In genomic region chr6:26020983-26021349, GRCh38 we compare ENCODE assay signal across 8 cellular contexts. TPM values are rescaled to one million over a fixed set of nuclear protein-coding genes. Genes with fewer than 3 reads are reported as not detected.
DNase-seq lines count a peak whose midpoint lies in the region; ATAC-seq, FAIRE-seq and TF ChIP-seq lines count a peak whose summit lies in the region.

No MANE protein-coding gene starts in this region.

- peaks cover 2% of the 10 kb centered on the region for H3K36me3 Mint-ChIP-seq in activated naive CD4-positive, alpha-beta T cell treated with anti-CD3 and anti-CD28 coated beads for 36 hours (ENCODE audit: low read depth)

- H3K27ac Mint-ChIP-seq in activated naive CD4-positive, alpha-beta T cell treated with anti-CD3 and anti-CD28 coated beads for 36 hours = peak overlapping the region; percentile 100

- H3K4me1 Mint-ChIP-seq in activated naive CD4-positive, alpha-beta T cell treated with anti-CD3 and anti-CD28 coated beads for 36 hours (ENCODE audit: low read depth) = peaks cover 32% of the 10 kb centered on the region

- WGBS in pancreas, 2 donors = 1% methylated on average over 23 of the region's 23 CpGs

- H3K9me3 Mint-ChIP-seq in activated naive CD4-positive, alpha-beta T cell treated with anti-CD3 and anti-CD28 coated beads for 36 hours = no peaks in the 10 kb centered on the region

- H3K4me3 ChIP-seq in GM08714 (ENCODE audit: low read length) (peak overlapping the region; percentile 75), pancreas (peak overlapping the region; percentile 36 to 56 (median 50))

- intact Hi-C loops in activated naive CD4-positive, alpha-beta T cell treated with anti-CD3 and anti-CD28 coated beads for 36 hours (cut with micrococcal nuclease) = loop anchor here (1.0 to 10.0 kb wide), 10 partner anchors 22 to 1874 kb away; partner anchors contain the start of genes RIPOR2, TRIM38 and ZNF184
- intact Hi-C loops in Right ventricle myocardium inferior (cut with DNase I) = loop anchor here (2.0 to 10.0 kb wide), 3 partner anchors 514 to 1814 kb away; partner anchors contain the start of gene HMGN4
- intact Hi-C loops in pancreas (cut with DNase I) = no loop called here

- no peaks in the 10 kb centered on the region for H3K27me3 Mint-ChIP-seq in activated naive CD4-positive, alpha-beta T cell treated with anti-CD3 and anti-CD28 coated beads for 36 hours (ENCODE audit: low read depth)

- peak; percentile 17 for ATAC-seq in Right ventricle myocardium inferior
- ATAC-seq in pancreas = peak; percentile 30 to 47 (median 36)

- TF ChIP-seq CTCF in pancreas (IDR thresholded peaks at IDR 0.05) (no peak), GM20000 (IDR thresholded peaks at IDR 0.05; ENCODE audit: extremely low read depth, missing control alignments) (no peak)

- H3K27me3 ChIP-seq in pancreas = no peaks in the 10 kb centered on the region

- H3K9me3 ChIP-seq in pancreas = no peaks in the 10 kb centered on the region

- DNase-seq in HCEC 1CT = peak; percentile 64
- DNase-seq in NCI-H226 = peak; percentile 56
- DNase-seq in activated naive CD4-positive, alpha-beta T cell treated with anti-CD3 and anti-CD28 coated beads for 36 hours = peak; percentile 76
- peak; percentile 83 for DNase-seq in Right ventricle myocardium inferior (ENCODE audit: missing footprints)
- peak; percentile 51 to 73 (median 64) for DNase-seq in pancreas
- no peak for DNase-seq in GM20000 (ENCODE audit: low spot score)
- DNase-seq in medulla oblongata (ENCODE audit: extremely low spot score) = no peak

- FAIRE-seq in pancreas (lab: Jason Lieb, UNC) = no peak

- CTCF ChIA-PET in activated naive CD4-positive, alpha-beta T cell treated with anti-CD3 and anti-CD28 coated beads for 36 hours (lab: Charles Lee) = interaction anchor here (1.4 to 7.1 kb wide), 3 partner anchors 11 to 29 kb away, joined by 3 to 83 read pairs (median 8); a partner anchor contains a TSS

- peak overlapping the region; percentile 96 for H3K4me3 Mint-ChIP-seq in activated naive CD4-positive, alpha-beta T cell treated with anti-CD3 and anti-CD28 coated beads for 36 hours

- peak overlapping the region; percentile 88 to 96 (median 92) for H3K27ac ChIP-seq in pancreas

- H3K4me1 ChIP-seq in pancreas = peaks cover 4 to 11% (median 4%) of the 10 kb centered on the region in 3 donors

- H3K36me3 ChIP-seq in pancreas = no peaks in the 10 kb centered on the region

RNA-seq across cellular contexts. Expression of gene TRIM38, which starts 58.4 kb away (rescaled TPM):
- 10 to 100 TPM; 19.1 to 19.7 TPM for total RNA-seq in activated naive CD4-positive, alpha-beta T cell treated with anti-CD3 and anti-CD28 coated beads for 36 hours
- total RNA-seq in Right ventricle myocardium inferior (2.7 TPM), pancreas (1 to 10 TPM; 1.5 to 5.8 (median 2.3) TPM)
- polyA plus RNA-seq in pancreas = 1 to 10 TPM; 2.4 to 2.9 TPM

Comparison
In these comparisons a context has a peak if more than half of its experiments do, and no peak if none do; other contexts are left out.
1. DNase-seq: peak in HCEC 1CT (single experiment), NCI-H226 (single experiment), activated naive CD4-positive, alpha-beta T cell treated with anti-CD3 and anti-CD28 coated beads for 36 hours (single experiment), Right ventricle myocardium inferior (single experiment) and pancreas (6 of 6); none in GM20000 (single experiment) and medulla oblongata (single experiment).
2. intact Hi-C loops: an anchor here in activated naive CD4-positive, alpha-beta T cell treated with anti-CD3 and anti-CD28 coated beads for 36 hours (1.0 to 10.0 kb wide) and Right ventricle myocardium inferior (2.0 to 10.0 kb wide); none called in pancreas.